ENCODE assay signal across 1 cellular context in the genomic region with DNA sequence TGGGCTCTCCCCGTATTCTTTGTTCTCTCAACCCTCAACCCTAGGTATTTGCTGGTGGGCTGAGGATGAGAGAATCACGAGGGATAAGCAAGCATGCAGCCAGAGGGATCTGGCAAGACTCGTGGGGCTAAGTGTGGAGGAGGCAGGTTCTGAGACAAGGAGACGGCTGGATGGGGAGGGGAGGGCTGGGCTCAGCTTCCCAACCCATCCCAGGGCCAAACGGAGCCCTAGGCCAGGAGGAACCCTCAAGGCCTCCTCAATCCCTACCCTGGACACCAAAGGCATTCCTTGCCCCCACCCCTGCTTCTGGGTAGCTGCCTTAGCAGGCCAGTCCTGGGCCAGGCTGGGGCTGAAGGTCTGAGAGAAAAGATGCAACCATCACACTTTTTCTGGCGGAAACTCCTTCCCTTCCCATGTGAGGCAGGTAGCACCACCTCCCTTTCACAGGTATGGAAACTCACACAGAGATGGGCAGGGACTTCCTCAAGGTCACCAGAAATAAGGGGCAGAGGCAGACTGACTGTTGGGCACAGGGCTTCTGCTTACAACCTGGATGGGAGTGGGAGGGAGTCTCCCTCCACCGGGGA.
TF ChIP-seq lines count a peak whose summit lies in the region.

No MANE protein-coding gene starts in this region.

TF ChIP-seq in SK-N-SH, 30 proteins besides CTCF, POLR2A, EP300 and RAD21:
- TF ChIP-seq EZH2phosphoT487 (IDR thresholded peaks at IDR 0.05; ENCODE audit: borderline replicate concordance, low read depth) (no peak), POLR2AphosphoS5 (IDR thresholded peaks at IDR 0.05; ENCODE audit: low read depth, low read length) (no peak), FOXM1 (IDR thresholded peaks at IDR 0.05; ENCODE audit: low read depth) (no peak), MEF2A (IDR thresholded peaks at IDR 0.05; ENCODE audit: borderline replicate concordance, low read depth) (no peak), FOSL2 (IDR thresholded peaks at IDR 0.05; ENCODE audit: borderline replicate concordance, low read depth) (no peak), TAF1 (IDR thresholded peaks at IDR 0.05; ENCODE audit: borderline replicate concordance, low read depth, low read length) (no peak), MXI1 (IDR thresholded peaks at IDR 0.05; ENCODE audit: low read depth, low read length) (no peak), JUND (IDR thresholded peaks at IDR 0.05) (no peak), NRF1 (IDR thresholded peaks at IDR 0.05; ENCODE audit: low read depth, low read length) (no peak), TCF12 (IDR thresholded peaks at IDR 0.05) (no peak), ELF1 (IDR thresholded peaks at IDR 0.05) (no peak), YY1 (IDR thresholded peaks at IDR 0.05; ENCODE audit: low read depth) (no peak)
- TF ChIP-seq, protein P1, sequence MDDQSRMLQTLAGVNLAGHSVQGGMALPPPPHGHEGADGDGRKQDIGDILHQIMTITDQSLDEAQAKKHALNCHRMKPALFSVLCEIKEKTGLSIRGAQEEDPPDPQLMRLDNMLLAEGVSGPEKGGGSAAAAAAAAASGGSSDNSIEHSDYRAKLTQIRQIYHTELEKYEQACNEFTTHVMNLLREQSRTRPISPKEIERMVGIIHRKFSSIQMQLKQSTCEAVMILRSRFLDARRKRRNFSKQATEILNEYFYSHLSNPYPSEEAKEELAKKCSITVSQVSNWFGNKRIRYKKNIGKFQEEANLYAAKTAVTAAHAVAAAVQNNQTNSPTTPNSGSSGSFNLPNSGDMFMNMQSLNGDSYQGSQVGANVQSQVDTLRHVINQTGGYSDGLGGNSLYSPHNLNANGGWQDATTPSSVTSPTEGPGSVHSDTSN (IDR thresholded peaks at IDR 0.05): no peak
TF ChIP-seq in SK-N-SH: peak in this region for 0.
